ENCODE assay signal across 8 cellular contexts in the genomic region with DNA sequence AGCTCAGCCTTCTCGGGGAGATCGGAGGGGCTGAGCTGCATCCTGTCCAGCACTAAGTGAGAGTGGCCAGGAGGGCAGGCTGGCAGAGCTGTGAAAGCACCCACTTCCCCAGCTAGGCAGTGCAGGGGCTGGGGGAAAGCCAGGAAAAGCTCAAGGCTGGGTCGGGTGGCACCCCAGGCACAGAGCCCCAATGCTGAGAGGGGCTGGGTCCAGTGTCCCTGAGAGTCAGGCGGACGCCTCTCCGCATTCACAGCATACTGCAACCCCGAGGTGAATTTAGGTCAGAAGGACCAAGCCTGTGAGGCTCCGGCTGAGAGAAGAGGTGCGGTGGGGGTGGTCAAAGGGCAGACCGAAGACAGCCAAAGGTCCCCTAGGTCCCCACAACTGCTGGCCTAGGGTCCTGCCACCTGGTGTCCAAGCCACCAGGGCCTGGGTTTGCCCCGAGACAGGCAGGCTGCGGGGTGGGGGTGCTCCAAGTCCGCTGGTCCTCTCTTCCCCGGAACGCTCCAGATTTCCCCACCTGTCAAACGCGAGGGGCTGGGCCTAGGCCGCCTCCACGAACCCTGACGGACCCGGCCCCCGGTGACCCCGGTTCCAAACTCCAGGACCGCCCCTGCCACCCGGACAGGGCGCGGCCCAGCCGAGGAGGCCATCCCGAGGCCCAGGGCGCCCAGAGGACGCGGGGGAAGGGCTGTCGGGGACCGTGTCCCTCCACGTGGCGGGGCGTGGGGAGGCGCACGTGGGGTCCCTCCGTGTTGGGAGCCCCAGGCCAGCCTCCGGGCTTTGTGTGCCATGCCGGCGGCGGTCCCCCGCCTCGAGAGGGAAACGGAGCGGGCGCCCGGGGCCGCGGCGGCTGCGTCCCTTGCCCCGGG. TPM values are rescaled to one million over a fixed set of nuclear protein-coding genes. Genes with fewer than 3 reads are reported as not detected.
DNase-seq lines count a peak whose midpoint lies in the region; ATAC-seq and TF ChIP-seq lines count a peak whose summit lies in the region.

No MANE protein-coding gene starts in this region.

- WGBS in right lobe of liver (ENCODE audit: insufficient coverage, low coverage, low lambda C conversion rate, missing lambda C conversion rate) = 0% methylated on average over 8 of the region's 55 CpGs

- H3K27me3 ChIP-seq in ACC112 (ENCODE audit: insufficient read depth, low read length) = no peaks in the 10 kb centered on the region
- no peaks in the 10 kb centered on the region for H3K27me3 ChIP-seq in SJCRH30
- no peaks in the 10 kb centered on the region for H3K27me3 ChIP-seq in right lobe of liver

- intact Hi-C loops in right lobe of liver (cut with DNase I) = no loop called here

- H3K36me3 ChIP-seq in ACC112 (ENCODE audit: insufficient read depth, low read length) = no peaks in the 10 kb centered on the region; the same call in 1 of the 2 replicates
- H3K36me3 ChIP-seq in SJCRH30 = peaks cover 2% of the 10 kb centered on the region; the same call in 1 of the 2 replicates
- H3K36me3 ChIP-seq in right lobe of liver = no peaks in the 10 kb centered on the region

- no peak for TF ChIP-seq POLR2A in right lobe of liver (IDR thresholded peaks at IDR 0.05)

- ATAC-seq in GM18520 (IDR thresholded peaks at IDR 0.05; ENCODE audit: unreplicated experiment) = peak; percentile 21
- ATAC-seq in HG03039 (IDR thresholded peaks at IDR 0.05; ENCODE audit: unreplicated experiment) = peak; percentile 17
- peak; percentile 57 to 78 (median 72) for ATAC-seq in right lobe of liver

- TF ChIP-seq CTCF in cardiac fibroblast (IDR thresholded peaks at IDR 0.05; ENCODE audit: low read depth, low read length) (no peak), right lobe of liver (IDR thresholded peaks at IDR 0.05) (no peak)

- no peaks in the 10 kb centered on the region for H3K9me3 ChIP-seq in SJCRH30 (replicated peaks)
- no peaks in the 10 kb centered on the region for H3K9me3 ChIP-seq in right lobe of liver

- DNase-seq in SJCRH30 (peak; percentile 20 to 34), cardiac fibroblast (ENCODE audit: low read depth in 2 of 2) (peak; percentile 11 to 12), right lobe of liver (peak; percentile 69 to 88 (median 83)), OCI-M2 (lab: John Stamatoyannopoulos, UW; ENCODE audit: unreplicated experiment) (no peak)
- peak; percentile 45 for DNase-seq in stimulated activated naive CD4-positive, alpha-beta T cell treated with Interleukin-2 at 50 U/mL for 16 hours (lab: John Stamatoyannopoulos, UW)

- H3K79me2 ChIP-seq in ACC112 (ENCODE audit: control insufficient read depth, insufficient read depth, low read length, unreplicated experiment) = peaks cover 29% of the 10 kb centered on the region

- peaks cover 3% of the 10 kb centered on the region for H3K4me1 ChIP-seq in ACC112 (ENCODE audit: control insufficient read depth, insufficient read depth, low read length, unreplicated experiment)
- no peaks in the 10 kb centered on the region for H3K4me1 ChIP-seq in SJCRH30
- H3K4me1 ChIP-seq in right lobe of liver = peaks cover 0 to 20% (median 6%) of the 10 kb centered on the region in 4 donors

- peak overlapping the region; percentile 75 for H2AFZ ChIP-seq in ACC112 (ENCODE audit: low read length, unreplicated experiment)

- peak overlapping the region; percentile 14; the same call in 1 of the 2 replicates for H3K27ac ChIP-seq in ACC112 (ENCODE audit: low read depth, low read length)
- peak overlapping the region; percentile 51 for H3K27ac ChIP-seq in SJCRH30
- peak overlapping the region; percentile 84 to 97 (median 92) for H3K27ac ChIP-seq in right lobe of liver

- peak overlapping the region; percentile 92 for H3K4me3 ChIP-seq in ACC112 (ENCODE audit: low read depth, low read length)
- H3K4me3 ChIP-seq in SJCRH30 = peak overlapping the region; percentile 88
- peak overlapping the region; percentile 78 to 96 for H3K4me3 ChIP-seq in cardiac fibroblast (replicated peaks in 1 of 2; ENCODE audit: low read depth in 2 of 2, low read length in 2 of 2)
- peak overlapping the region; percentile 93 to 98 (median 98) for H3K4me3 ChIP-seq in right lobe of liver

RNA-seq across cellular contexts. Expression of gene CAMKK2, which starts 0.5 kb away (rescaled TPM):
- 7.8 and 9.7 TPM in 2 replicates for total RNA-seq in SJCRH30 (2014; rRNA removed; shearing (Covaris generic))
- total RNA-seq in right lobe of liver = 10 to 100 TPM; 20.6 to 31.8 (median 24.1) TPM

RNA-seq across cellular contexts. Expression of gene ANAPC5, which starts 56.2 kb away (rescaled TPM):
- 107 and 115 TPM in 2 replicates for total RNA-seq in SJCRH30 (2014; rRNA removed; shearing (Covaris generic))
- 10 to 100 TPM; 40.7 to 68.8 (median 49.8) TPM for total RNA-seq in right lobe of liver

Comparison
In these comparisons a context has a peak if more than half of its experiments do, and no peak if none do; other contexts are left out.
1. H3K27ac ChIP-seq: peak in every context shown above with its lines; median percentile 92 in right lobe of liver; 51 in SJCRH30; 14 in ACC112.
2. ATAC-seq: peak in every context shown above with its lines; median percentile 72 in right lobe of liver; 21 in GM18520; 17 in HG03039.